Comparison of ENCODE assay signal across 17 cellular contexts in genomic region chr7:123581162-123581459, GRCh38. TPM values are rescaled to one million over a fixed set of nuclear protein-coding genes. Genes with fewer than 3 reads are reported as not detected.
DNase-seq lines count a peak whose midpoint lies in the region; ATAC-seq, FAIRE-seq and TF ChIP-seq lines count a peak whose summit lies in the region.
"Had no signal": no experiment of that assay in that cellular context is flagged by ENCODE, and none has a peak within 500 bp of the region (broad histone marks: within the 10 kb centered on the region; RNA-seq: fewer than 3 reads in every experiment).

No MANE protein-coding gene starts in this region.

- peaks cover 20% of the 10 kb centered on the region for H3K27me3 Mint-ChIP-seq in activated T-cell treated with anti-CD3 and anti-CD28 coated beads, Interleukin-2, amount 50 U/mL, for 4 hours (ENCODE audit: low read depth)
- peaks cover 4% of the 10 kb centered on the region for H3K27me3 Mint-ChIP-seq in activated naive CD4-positive, alpha-beta T cell treated with anti-CD3 and anti-CD28 coated beads, Interleukin-2, amount 10 ng/mL, durations not matched to agents 7 days and 5 days

- H3K9ac ChIP-seq in liver (ENCODE audit: low read depth in 1 of 2, low read length in 2 of 2), result no peak overlapping the region
- no peak overlapping the region for H3K9ac ChIP-seq in HepG2 (ENCODE audit: insufficient read depth, low read depth, low read length)
- no peak overlapping the region for H3K9ac ChIP-seq in KMS-11
- H3K9ac ChIP-seq in neuronal stem cell (ENCODE audit: low read depth, low read length, poor library complexity), result no peak overlapping the region

- H3K4me3 Mint-ChIP-seq in activated T-cell treated with anti-CD3 and anti-CD28 coated beads, Interleukin-2, amount 50 U/mL, for 4 hours, result no peak overlapping the region
- H3K4me3 Mint-ChIP-seq in activated naive CD4-positive, alpha-beta T cell treated with anti-CD3 and anti-CD28 coated beads, Interleukin-2, amount 10 ng/mL, durations not matched to agents 7 days and 5 days, result no peak overlapping the region
- H3K4me3 Mint-ChIP-seq: nephron progenitor cell; stimulated activated naive CD8-positive, alpha-beta T cell treated with anti-CD3 and anti-CD28 coated beads, Interleukin-15, amount 100 ng/mL, for 72 hours; T-helper 17 cell; WTC11 had no signal

- POLR2A ChIA-PET in HepG2 (lab: Yijun Ruan, JAX), result no interaction called here

- H2AK5ac ChIP-seq in neuronal stem cell (ENCODE audit: low read depth, low read length), result no peak overlapping the region

- H3K4me1 Mint-ChIP-seq in activated T-cell treated with anti-CD3 and anti-CD28 coated beads, Interleukin-2, amount 50 U/mL, for 4 hours (ENCODE audit: low read depth), result no peaks in the 10 kb centered on the region
- no peaks in the 10 kb centered on the region for H3K4me1 Mint-ChIP-seq in activated naive CD4-positive, alpha-beta T cell treated with anti-CD3 and anti-CD28 coated beads, Interleukin-2, amount 10 ng/mL, durations not matched to agents 7 days and 5 days
- H3K4me1 Mint-ChIP-seq: stimulated activated naive CD8-positive, alpha-beta T cell treated with anti-CD3 and anti-CD28 coated beads, Interleukin-15, amount 100 ng/mL, for 72 hours had no signal

- in situ Hi-C loops in HepG2 (cut with HindIII; ENCODE audit: extremely low pct_ligation_motif_present, low pct_unique_long_range_greater_than_20kb), result no loop called here

- TF ChIP-seq EP300 in HepG2 (IDR thresholded peaks at IDR 0.05; ENCODE audit: low read depth in 2 of 2, low read length in 2 of 2), result no peak
- TF ChIP-seq EP300 in HepG2 (CRISPR knock-in tag; IDR thresholded peaks at IDR 0.05; ENCODE audit: borderline replicate concordance), result no peak

- no peak for TF ChIP-seq POLR2A in HepG2 (IDR thresholded peaks at IDR 0.05; ENCODE audit: insufficient read depth in 1 of 2, low read depth in 2 of 2, low read length in 2 of 2)

- no peak for FAIRE-seq in HepG2 (lab: Jason Lieb, UNC)
- FAIRE-seq: colon had no signal

- BruUV-seq in HepG2 (replicated peaks; lab: Mats Ljungman, UMichigan), result no TSS peak

- H4K91ac ChIP-seq in neuronal stem cell (ENCODE audit: low read depth, low read length, poor library complexity), result no peak overlapping the region

- H3K79me1 ChIP-seq in neuronal stem cell (ENCODE audit: low read depth, low read length), result no peaks in the 10 kb centered on the region

- H3K4me2 ChIP-seq in HepG2 (ENCODE audit: low read depth, low read length), result no peak overlapping the region
- H3K4me2 ChIP-seq in KMS-11, result peak overlapping the region; percentile 7; the same call in 1 of the 2 replicates
- H3K4me2 ChIP-seq in neuronal stem cell (ENCODE audit: insufficient read depth, low read length, poor library complexity, severe bottlenecking), result no peak overlapping the region

- no peaks in the 10 kb centered on the region for H3K27me3 ChIP-seq in liver (ENCODE audit: control insufficient read depth in 4 of 4, insufficient read depth in 4 of 4, low read length in 3 of 4)
- H3K27me3 ChIP-seq in HepG2 (ENCODE audit: control insufficient read depth in 1 of 2, insufficient read depth in 2 of 2, low read length in 2 of 2), result no peaks in the 10 kb centered on the region
- no peaks in the 10 kb centered on the region for H3K27me3 ChIP-seq in KMS-11 (ENCODE audit: insufficient read depth, low read depth)
- peaks cover 0 to 9% (median 3%) of the 10 kb centered on the region in 3 experiments for H3K27me3 ChIP-seq in neuronal stem cell (ENCODE audit: control insufficient read depth in 3 of 3, insufficient read depth in 3 of 3, low read depth in 1 of 3, low read length in 3 of 3)
- H3K27me3 ChIP-seq: ascending aorta had no signal

- H4K20me1 ChIP-seq in HepG2 (ENCODE audit: insufficient read depth, low read length), result no peaks in the 10 kb centered on the region
- no peaks in the 10 kb centered on the region for H4K20me1 ChIP-seq in KMS-11 (ENCODE audit: insufficient read depth)

- TF ChIP-seq CTCF in liver (IDR thresholded peaks at IDR 0.05; ENCODE audit: low read depth, low read length, missing input control) (no peak), HepG2 (CRISPR knock-in tag; IDR thresholded peaks at IDR 0.05) (no peak), KMS-11 (conservative IDR thresholded peaks at IDR 0.05; ENCODE audit: low read depth, low read length) (peak; percentile 42), epithelial cell of proximal tubule (conservative IDR thresholded peaks at IDR 0.05; ENCODE audit: low read depth, low read length) (no peak)

- H3K9me3 ChIP-seq in liver (ENCODE audit: control insufficient read depth in 4 of 4, low read length in 3 of 4), result no peaks in the 10 kb centered on the region
- H3K9me3 ChIP-seq in HepG2 (ENCODE audit: low read length), result no peaks in the 10 kb centered on the region
- no peaks in the 10 kb centered on the region for H3K9me3 ChIP-seq in neuronal stem cell (replicated peaks in 1 of 2; ENCODE audit: control insufficient read depth in 2 of 2, insufficient read depth in 1 of 2, low read depth in 1 of 2, low read length in 2 of 2)
- H3K9me3 ChIP-seq: ascending aorta had no signal

- H3K27ac ChIP-seq in liver (ENCODE audit: low read depth in 1 of 2, low read length in 2 of 2) (no peak overlapping the region), HepG2 (ENCODE audit: extremely low read length, insufficient read depth, low read length) (no peak overlapping the region), KMS-11 (no peak overlapping the region), neuronal stem cell (replicated peaks; ENCODE audit: low read length) (no peak overlapping the region)
- H3K27ac ChIP-seq: ascending aorta had no signal

- TF ChIP-seq RAD21 in liver (IDR thresholded peaks at IDR 0.05) (no peak), HepG2 (CRISPR knock-in tag; IDR thresholded peaks at IDR 0.05) (no peak)

- H4K8ac ChIP-seq in neuronal stem cell (ENCODE audit: low read depth, low read length), result no peak overlapping the region

- H3K4ac ChIP-seq in neuronal stem cell (ENCODE audit: low read length), result no peak overlapping the region

- no peak overlapping the region for H3K4me3 ChIP-seq in liver (ENCODE audit: low read depth in 1 of 3, low read length in 3 of 3)
- no peak overlapping the region for H3K4me3 ChIP-seq in HepG2 (replicated peaks in 1 of 3; ENCODE audit: insufficient read depth in 1 of 3, low read depth in 2 of 3, low read length in 3 of 3)
- H3K4me3 ChIP-seq in KMS-11 (IDR thresholded peaks at IDR 0.05; ENCODE audit: insufficient read depth, low read depth, low read length), result no peak overlapping the region
- peak overlapping the region; percentile 15 for H3K4me3 ChIP-seq in epithelial cell of proximal tubule (ENCODE audit: low read depth, low read length)
- H3K4me3 ChIP-seq in neuronal stem cell (ENCODE audit: low read length in 2 of 2), result no peak overlapping the region
- H3K4me3 ChIP-seq: ascending aorta had no signal

- H3K18ac ChIP-seq in neuronal stem cell (ENCODE audit: low read length), result no peak overlapping the region

- no peaks in the 10 kb centered on the region for H3K9me3 Mint-ChIP-seq in activated T-cell treated with anti-CD3 and anti-CD28 coated beads, Interleukin-2, amount 50 U/mL, for 4 hours
- no peaks in the 10 kb centered on the region for H3K9me3 Mint-ChIP-seq in activated naive CD4-positive, alpha-beta T cell treated with anti-CD3 and anti-CD28 coated beads, Interleukin-2, amount 10 ng/mL, durations not matched to agents 7 days and 5 days
- H3K9me3 Mint-ChIP-seq: nephron progenitor cell; stimulated activated naive CD8-positive, alpha-beta T cell treated with anti-CD3 and anti-CD28 coated beads, Interleukin-15, amount 100 ng/mL, for 72 hours; WTC11 had no signal

- H2BK12ac ChIP-seq in neuronal stem cell (ENCODE audit: low read length), result no peak overlapping the region

- H2BK15ac ChIP-seq in neuronal stem cell (ENCODE audit: low read length), result no peak overlapping the region

- no peaks in the 10 kb centered on the region for H3K36me3 ChIP-seq in liver (ENCODE audit: control insufficient read depth in 4 of 4, insufficient read depth in 3 of 4, low read depth in 1 of 4, low read length in 3 of 4)
- H3K36me3 ChIP-seq in HepG2 (replicated peaks in 1 of 2; ENCODE audit: control insufficient read depth in 1 of 2, insufficient read depth in 2 of 2, low read length in 2 of 2), result no peaks in the 10 kb centered on the region
- no peaks in the 10 kb centered on the region for H3K36me3 ChIP-seq in KMS-11 (ENCODE audit: insufficient read depth)
- no peaks in the 10 kb centered on the region for H3K36me3 ChIP-seq in neuronal stem cell (replicated peaks in 1 of 2; ENCODE audit: control insufficient read depth in 2 of 2, insufficient read depth in 2 of 2, low read length in 2 of 2)
- H3K36me3 ChIP-seq: ascending aorta had no signal

- intact Hi-C loops in HepG2 (cut with micrococcal nuclease; ENCODE audit: unreplicated experiment), result loop anchor here (1.0 kb wide), 1 partner anchor 291 kb away; no protein-coding TSS in a partner anchor

- H3K27ac Mint-ChIP-seq in activated naive CD4-positive, alpha-beta T cell treated with anti-CD3 and anti-CD28 coated beads, Interleukin-2, amount 10 ng/mL, durations not matched to agents 7 days and 5 days, result no peak overlapping the region
- H3K27ac Mint-ChIP-seq: nephron progenitor cell; stimulated activated naive CD8-positive, alpha-beta T cell treated with anti-CD3 and anti-CD28 coated beads, Interleukin-15, amount 100 ng/mL, for 72 hours; T-helper 17 cell; WTC11 had no signal

- H2BK5ac ChIP-seq in neuronal stem cell (ENCODE audit: low read length), result no peak overlapping the region

- no peaks in the 10 kb centered on the region for H3K36me3 Mint-ChIP-seq in activated T-cell treated with anti-CD3 and anti-CD28 coated beads, Interleukin-2, amount 50 U/mL, for 4 hours (ENCODE audit: insufficient read depth)
- H3K36me3 Mint-ChIP-seq in activated naive CD4-positive, alpha-beta T cell treated with anti-CD3 and anti-CD28 coated beads, Interleukin-2, amount 10 ng/mL, durations not matched to agents 7 days and 5 days, result no peaks in the 10 kb centered on the region
- H3K36me3 Mint-ChIP-seq: WTC11 had no signal

- peaks cover 0 to 2% (median 0%) of the 10 kb centered on the region in 4 donors for H3K4me1 ChIP-seq in liver (ENCODE audit: control insufficient read depth in 4 of 4, insufficient read depth in 4 of 4, low read length in 3 of 4)
- H3K4me1 ChIP-seq in HepG2 (ENCODE audit: insufficient read depth, low read length), result no peaks in the 10 kb centered on the region
- H3K4me1 ChIP-seq in KMS-11 (ENCODE audit: low read depth, poor library complexity, severe bottlenecking), result no peaks in the 10 kb centered on the region
- H3K4me1 ChIP-seq in neuronal stem cell (ENCODE audit: control insufficient read depth in 2 of 2, insufficient read depth in 1 of 2, low read depth in 1 of 2, low read length in 2 of 2), result no peaks in the 10 kb centered on the region
- H3K4me1 ChIP-seq: ascending aorta had no signal

- H3K79me2 ChIP-seq in HepG2 (ENCODE audit: insufficient read depth, low read length) (no peaks in the 10 kb centered on the region), KMS-11 (ENCODE audit: insufficient read depth, low read depth) (no peaks in the 10 kb centered on the region)

- H2BK120ac ChIP-seq in neuronal stem cell (ENCODE audit: low read depth, low read length), result no peak overlapping the region

- DNase-seq in HepG2 (ENCODE audit: low spot score), result no peak
- no peak for DNase-seq in epithelial cell of proximal tubule (ENCODE audit: low read depth)
- DNase-seq in activated T-cell treated with anti-CD3 and anti-CD28 coated beads, Interleukin-2, amount 50 U/mL, for 4 hours, result no peak
- no peak for DNase-seq in activated naive CD4-positive, alpha-beta T cell treated with anti-CD3 and anti-CD28 coated beads, Interleukin-2, amount 10 ng/mL, durations not matched to agents 7 days and 5 days
- no peak for DNase-seq in activated naive CD4-positive, alpha-beta T cell treated with Interleukin-2 at 50 U/mL for 16 hours
- DNase-seq in neuronal stem cell (ENCODE audit: low spot score), result no peak
- DNase-seq: stimulated activated naive CD8-positive, alpha-beta T cell treated with anti-CD3 and anti-CD28 coated beads, Interleukin-15, amount 100 ng/mL, for 72 hours; T-helper 17 cell had no signal

- H2AFZ ChIP-seq in HepG2 (ENCODE audit: low read length) (no peak overlapping the region), KMS-11 (ENCODE audit: low read depth) (peak overlapping the region; percentile 44), neuronal stem cell (ENCODE audit: low read length) (no peak overlapping the region)

- ATAC-seq in HepG2, result no peak
- ATAC-seq in activated T-cell treated with anti-CD3 and anti-CD28 coated beads, Interleukin-2, amount 50 U/mL, for 4 hours, result no peak

- CTCF ChIA-PET in HepG2 (lab: Yijun Ruan, JAX; ENCODE audit: low intra/inter-chr PET ratio, low total read pairs), result interaction anchor here (1.0 to 1.1 kb wide), 2 partner anchors 284 to 290 kb away, joined by 3 to 5 read pairs; no protein-coding TSS in a partner anchor
- CTCF ChIA-PET in activated naive CD4-positive, alpha-beta T cell treated with anti-CD3 and anti-CD28 coated beads, Interleukin-2, amount 10 ng/mL, durations not matched to agents 7 days and 5 days (lab: Charles Lee), result interaction anchor here (0.8 to 2.0 kb wide), 4 partner anchors 55 to 291 kb away, joined by 3 to 6 read pairs (median 4); no protein-coding TSS in a partner anchor

- no peak overlapping the region for H3K23ac ChIP-seq in neuronal stem cell (ENCODE audit: low read depth, low read length, poor library complexity)

- 15% methylated on average over 2 of the region's 2 CpGs for WGBS in liver
- 3% methylated on average over 2 of the region's 2 CpGs for WGBS in HepG2 (ENCODE audit: low lambda C conversion rate)
- whole genome bisulfite sequencing in neuronal stem cell (ENCODE audit: extremely low coverage in 2 of 2, insufficient read length in 2 of 2, insufficient replicate concordance in 1 of 2), 2 donors, result no CpG with 5 or more reads among the region's 2 CpGs

- H3K14ac ChIP-seq in neuronal stem cell (ENCODE audit: low read length), result no peak overlapping the region

RNA-seq across cellular contexts. Expression of gene ASB15, which starts 20.5 kb away (rescaled TPM):
- not detected for total RNA-seq in liver
- polyA plus RNA-seq in liver, result not detected
- total RNA-seq in HepG2 (2016; rRNA removed; fragmentation: Illumina TruSeq; extraction: Trizol), result not detected in 2 replicates
- not detected in 2 replicates for total RNA-seq in HepG2 (2016; cell fraction: cytosol; rRNA removed; fragmentation: Illumina TruSeq; extraction: Trizol; ENCODE audit: low read depth)
- total RNA-seq in HepG2 (2016; cell fraction: insoluble cytoplasmic fraction; rRNA removed; fragmentation: Illumina TruSeq; extraction: Trizol), result not detected in 2 replicates
- not detected in 2 replicates for total RNA-seq in HepG2 (2016; cell fraction: membrane; rRNA removed; fragmentation: Illumina TruSeq; extraction: Trizol)
- total RNA-seq in HepG2 (2016; cell fraction: nucleus; rRNA removed; fragmentation: Illumina TruSeq; extraction: Trizol), result not detected in 2 replicates
- polyA plus RNA-seq in HepG2 (2011; rRNA removed), result not detected in 2 replicates
- not detected in 2 replicates for polyA plus RNA-seq in HepG2 (2011; cell fraction: cytosol; rRNA removed)
- polyA plus RNA-seq in HepG2 (2011; cell fraction: nucleus; rRNA removed), result not detected in 2 replicates
- not detected in 2 replicates for polyA plus RNA-seq in HepG2 (2012)
- not detected in 2 replicates for polyA plus RNA-seq in HepG2 (2016; cell fraction: cytosol; fragmentation: Illumina TruSeq; extraction: Trizol; ENCODE audit: low read depth)
- not detected in 2 replicates for polyA plus RNA-seq in HepG2 (2016; cell fraction: insoluble cytoplasmic fraction; fragmentation: Illumina TruSeq; extraction: Trizol; ENCODE audit: low read depth)
- not detected in 2 replicates for polyA plus RNA-seq in HepG2 (2016; cell fraction: membrane; fragmentation: Illumina TruSeq; extraction: Trizol; ENCODE audit: low read depth)
- polyA plus RNA-seq in HepG2 (2016; cell fraction: nucleus; fragmentation: Illumina TruSeq; extraction: Trizol; ENCODE audit: insufficient read depth, low read depth), result not detected in 2 replicates
- polyA minus RNA-seq in HepG2 (2011; rRNA and poly(A)+ RNA removed; ENCODE audit: low replicate concordance), result not detected in 2 replicates
- not detected in 2 replicates for polyA minus RNA-seq in HepG2 (2011; cell fraction: cytosol; rRNA and poly(A)+ RNA removed)
- not detected in 2 replicates for polyA minus RNA-seq in HepG2 (2011; cell fraction: nucleus; rRNA and poly(A)+ RNA removed)
- not detected in 2 replicates for total RNA-seq in epithelial cell of proximal tubule
- not detected for total RNA-seq in activated T-cell treated with anti-CD3 and anti-CD28 coated beads, Interleukin-2, amount 50 U/mL, for 4 hours
- polyA plus RNA-seq in neuronal stem cell (2013, experiment 1 of 2), result not detected
- polyA plus RNA-seq in neuronal stem cell (2013, experiment 2 of 2), result not detected
- total RNA-seq: activated CD8-positive, alpha-beta memory T cell treated with anti-CD3 and anti-CD28 coated beads for 36 hours; ascending aorta; lung microvascular endothelial cell; T-helper 17 cell; WTC11 had no signal
- polyA plus RNA-seq: urinary bladder had no signal

RNA-seq across cellular contexts. Expression of gene NDUFA5, which starts 23.5 kb away (rescaled TPM):
- total RNA-seq in liver (10 to 100 TPM; 27.4 to 30.8 TPM), HepG2 (2016; rRNA removed; fragmentation: Illumina TruSeq; extraction: Trizol) (55.9 and 79.6 TPM in 2 replicates), epithelial cell of proximal tubule (30.1 and 31.4 TPM in 2 replicates)
- polyA plus RNA-seq in liver (100 to 1,000 TPM in 1 of 2 donors, 10 to 100 TPM in 1; 38.0 to 102 TPM), HepG2 (2011; rRNA removed) (10.7 and 16.9 TPM in 2 replicates)
- 7.1 and 9.3 TPM in 2 replicates for total RNA-seq in HepG2 (2016; cell fraction: cytosol; rRNA removed; fragmentation: Illumina TruSeq; extraction: Trizol; ENCODE audit: low read depth)
- 54.4 and 89.4 TPM in 2 replicates for total RNA-seq in HepG2 (2016; cell fraction: insoluble cytoplasmic fraction; rRNA removed; fragmentation: Illumina TruSeq; extraction: Trizol)
- 18.1 and 25.2 TPM in 2 replicates for total RNA-seq in HepG2 (2016; cell fraction: membrane; rRNA removed; fragmentation: Illumina TruSeq; extraction: Trizol)
- total RNA-seq in HepG2 (2016; cell fraction: nucleus; rRNA removed; fragmentation: Illumina TruSeq; extraction: Trizol), result 32.2 and 34.7 TPM in 2 replicates
- 3.1 and 6.6 TPM in 2 replicates for polyA plus RNA-seq in HepG2 (2011; cell fraction: cytosol; rRNA removed)
- polyA plus RNA-seq in HepG2 (2011; cell fraction: nucleus; rRNA removed), result 4.5 and 6.9 TPM in 2 replicates
- polyA plus RNA-seq in HepG2 (2012), result 25.0 and 58.6 TPM in 2 replicates
- 11.5 and 12.0 TPM in 2 replicates for polyA plus RNA-seq in HepG2 (2016; cell fraction: cytosol; fragmentation: Illumina TruSeq; extraction: Trizol; ENCODE audit: low read depth)
- polyA plus RNA-seq in HepG2 (2016; cell fraction: insoluble cytoplasmic fraction; fragmentation: Illumina TruSeq; extraction: Trizol; ENCODE audit: low read depth), result 122 and 134 TPM in 2 replicates
- 22.0 and 24.5 TPM in 2 replicates for polyA plus RNA-seq in HepG2 (2016; cell fraction: membrane; fragmentation: Illumina TruSeq; extraction: Trizol; ENCODE audit: low read depth)
- polyA plus RNA-seq in HepG2 (2016; cell fraction: nucleus; fragmentation: Illumina TruSeq; extraction: Trizol; ENCODE audit: insufficient read depth, low read depth), result 56.4 and 58.4 TPM in 2 replicates
- 3.4 and 7.2 TPM in 2 replicates for polyA minus RNA-seq in HepG2 (2011; rRNA and poly(A)+ RNA removed; ENCODE audit: low replicate concordance)
- 14.1 and 16.6 TPM in 2 replicates for polyA minus RNA-seq in HepG2 (2011; cell fraction: cytosol; rRNA and poly(A)+ RNA removed)
- polyA minus RNA-seq in HepG2 (2011; cell fraction: nucleus; rRNA and poly(A)+ RNA removed), result 35.7 and 38.1 TPM in 2 replicates
- total RNA-seq in activated T-cell treated with anti-CD3 and anti-CD28 coated beads, Interleukin-2, amount 50 U/mL, for 4 hours, result 10 to 100 TPM; 65.6 to 79.9 (median 67.1) TPM
- polyA plus RNA-seq in neuronal stem cell (2013, experiment 1 of 2), result 69.3 TPM
- polyA plus RNA-seq in neuronal stem cell (2013, experiment 2 of 2), result 71.5 TPM

RNA-seq across cellular contexts. Expression of gene IQUB, which starts 46.7 kb away (rescaled TPM):
- total RNA-seq in liver (under 1 TPM; 0.05 to 0.25 TPM), HepG2 (2016; rRNA removed; fragmentation: Illumina TruSeq; extraction: Trizol) (0.07 and 0.31 TPM in 2 replicates), epithelial cell of proximal tubule (under 0.01 and 0.07 TPM in 2 replicates)
- polyA plus RNA-seq in liver (under 1 TPM; 0.03 to 0.13 TPM), HepG2 (2011; rRNA removed) (0.10 TPM in 1 of 2 replicates, not detected in the other)
- total RNA-seq in HepG2 (2016; cell fraction: cytosol; rRNA removed; fragmentation: Illumina TruSeq; extraction: Trizol; ENCODE audit: low read depth), result 0.09 and 0.30 TPM in 2 replicates
- total RNA-seq in HepG2 (2016; cell fraction: insoluble cytoplasmic fraction; rRNA removed; fragmentation: Illumina TruSeq; extraction: Trizol), result 0.06 TPM in 1 of 2 replicates, not detected in the other
- total RNA-seq in HepG2 (2016; cell fraction: membrane; rRNA removed; fragmentation: Illumina TruSeq; extraction: Trizol), result 0.09 and 0.28 TPM in 2 replicates
- 0.16 TPM in 1 of 2 replicates, not detected in the other for total RNA-seq in HepG2 (2016; cell fraction: nucleus; rRNA removed; fragmentation: Illumina TruSeq; extraction: Trizol)
- polyA plus RNA-seq in HepG2 (2011; cell fraction: cytosol; rRNA removed), result 0.05 TPM in 1 of 2 replicates, not detected in the other
- polyA plus RNA-seq in HepG2 (2011; cell fraction: nucleus; rRNA removed), result not detected in 2 replicates
- polyA plus RNA-seq in HepG2 (2012), result 0.11 and 0.15 TPM in 2 replicates
- polyA plus RNA-seq in HepG2 (2016; cell fraction: cytosol; fragmentation: Illumina TruSeq; extraction: Trizol; ENCODE audit: low read depth), result 0.03 and 0.10 TPM in 2 replicates
- polyA plus RNA-seq in HepG2 (2016; cell fraction: insoluble cytoplasmic fraction; fragmentation: Illumina TruSeq; extraction: Trizol; ENCODE audit: low read depth), result 0.08 TPM in 1 of 2 replicates, not detected in the other
- polyA plus RNA-seq in HepG2 (2016; cell fraction: membrane; fragmentation: Illumina TruSeq; extraction: Trizol; ENCODE audit: low read depth), result not detected in 2 replicates
- polyA plus RNA-seq in HepG2 (2016; cell fraction: nucleus; fragmentation: Illumina TruSeq; extraction: Trizol; ENCODE audit: insufficient read depth, low read depth), result not detected in 2 replicates
- not detected in 2 replicates for polyA minus RNA-seq in HepG2 (2011; rRNA and poly(A)+ RNA removed; ENCODE audit: low replicate concordance)
- polyA minus RNA-seq in HepG2 (2011; cell fraction: cytosol; rRNA and poly(A)+ RNA removed), result not detected in 2 replicates
- polyA minus RNA-seq in HepG2 (2011; cell fraction: nucleus; rRNA and poly(A)+ RNA removed), result 0.26 and 0.50 TPM in 2 replicates
- under 1 TPM in 2 of 3 donors, not detected in 1; 0.08 TPM for total RNA-seq in activated T-cell treated with anti-CD3 and anti-CD28 coated beads, Interleukin-2, amount 50 U/mL, for 4 hours
- polyA plus RNA-seq in neuronal stem cell (2013, experiment 1 of 2), result 0.57 TPM
- 0.58 TPM for polyA plus RNA-seq in neuronal stem cell (2013, experiment 2 of 2)
- total RNA-seq: ascending aorta had no signal
